ENCODE assay signal across 17 cellular contexts in the genomic region with DNA sequence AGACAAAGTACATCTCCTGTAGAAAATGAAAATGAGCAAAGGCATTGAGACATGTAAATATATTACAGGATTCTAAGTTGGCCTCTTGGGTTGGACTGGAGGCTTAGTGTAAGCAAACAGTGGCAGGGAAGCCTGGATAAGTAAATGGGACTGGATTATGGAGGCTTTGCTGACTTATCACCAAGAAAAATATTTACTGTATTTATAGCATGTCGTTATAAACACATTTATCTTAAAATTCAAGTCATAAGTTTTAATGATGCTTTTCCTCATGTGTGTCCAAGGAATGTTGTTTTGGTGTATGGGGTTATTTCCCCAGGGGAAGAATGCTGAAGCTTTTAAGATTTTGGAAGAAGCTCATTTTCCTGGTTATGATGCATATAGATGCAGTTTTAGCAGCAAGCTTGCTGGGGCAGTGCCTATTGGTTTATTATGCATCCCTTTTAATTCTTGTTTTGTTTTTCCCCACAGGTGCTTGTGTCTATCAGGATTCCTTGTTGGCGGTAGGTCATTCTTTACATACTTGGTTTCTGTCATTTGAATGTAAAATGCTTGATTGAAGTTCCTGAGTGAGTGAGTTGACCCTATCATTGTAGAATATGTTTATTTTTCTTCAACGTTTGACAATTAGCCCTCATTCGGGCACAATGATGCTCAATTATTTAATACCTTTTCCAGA. TPM values are rescaled to one million over a fixed set of nuclear protein-coding genes. Genes with fewer than 3 reads are reported as not detected.
DNase-seq lines count a peak whose midpoint lies in the region; FAIRE-seq and TF ChIP-seq lines count a peak whose summit lies in the region.
"Had no signal": no experiment of that assay in that cellular context is flagged by ENCODE, and none has a peak within 500 bp of the region (broad histone marks: within the 10 kb centered on the region; RNA-seq: fewer than 3 reads in every experiment).

No MANE protein-coding gene starts in this region.

- H3T11ph ChIP-seq in H9 (ENCODE audit: low read length) = no peak overlapping the region

- H3K9ac ChIP-seq in H9 (ENCODE audit: extremely low read depth, insufficient read length, low read length) (no peak overlapping the region), HUES64 (ENCODE audit: low read depth, low read length) (no peak overlapping the region; the same call in 1 of the 2 replicates), H1 (replicated peaks in 1 of 4; ENCODE audit: extremely low read depth in 1 of 4, low read depth in 3 of 4, low read length in 3 of 4) (no peak overlapping the region)

- H3K23me2 ChIP-seq in H9 (ENCODE audit: insufficient read length, low read depth, low read length, poor library complexity, severe bottlenecking) (no peaks in the 10 kb centered on the region), H1 (ENCODE audit: low read depth, low read length) (no peaks in the 10 kb centered on the region)

- H3K27me3 ChIP-seq in H9 (ENCODE audit: insufficient read depth, low read length) (no peaks in the 10 kb centered on the region), HUES64 (ENCODE audit: insufficient read depth, low read length) (no peaks in the 10 kb centered on the region), H1 (replicated peaks in 1 of 4; ENCODE audit: control insufficient read depth in 3 of 4, extremely low read depth in 1 of 4, insufficient read depth in 3 of 4, low read length in 3 of 4) (no peaks in the 10 kb centered on the region), Peyer's patch (no peaks in the 10 kb centered on the region)
- H3K27me3 ChIP-seq: BE2C had no signal

- no peak overlapping the region for H3K4ac ChIP-seq in H9 (ENCODE audit: low read depth, low read length)
- H3K4ac ChIP-seq in H1 (replicated peaks; ENCODE audit: insufficient read length, low read depth, low read length) = no peak overlapping the region

- no peak overlapping the region for H2AFZ ChIP-seq in H9 (ENCODE audit: low read length)
- H2AFZ ChIP-seq in H1 (ENCODE audit: low read length) = no peak overlapping the region

- WGBS in H9 (ENCODE audit: extremely low coverage, insufficient read length, low lambda C conversion rate) = no CpG with 5 or more reads among the region's 4 CpGs
- 20% methylated on average over 1 of the region's 4 CpGs for WGBS in HUES64
- WGBS in H1 (ENCODE audit: extremely low coverage in 1 of 2, insufficient coverage in 1 of 2, insufficient read length in 1 of 2, insufficient replicate concordance in 2 of 2, low coverage in 1 of 2, low lambda C conversion rate in 2 of 2, missing lambda C conversion rate in 1 of 2), 2 experiments = 7% methylated on average over 4 of the region's 4 CpGs; no CpG with 5 or more reads in 1 of the 2 experiments

- no peak for TF ChIP-seq CTCF in H9 (conservative IDR thresholded peaks at IDR 0.05)
- TF ChIP-seq CTCF in H1 (IDR thresholded peaks at IDR 0.05; ENCODE audit: control extremely low read depth in 1 of 3, insufficient read depth in 1 of 3, low read depth in 1 of 3, low read length in 3 of 3) = no peak
- TF ChIP-seq CTCF in nephron (IDR thresholded peaks at IDR 0.05; ENCODE audit: unreplicated experiment in 3 of 3) = no peak
- TF ChIP-seq CTCF in Peyer's patch (IDR thresholded peaks at IDR 0.05) = no peak
- TF ChIP-seq CTCF in chondrocyte (IDR thresholded peaks at IDR 0.05) = no peak

- H3K27me3 Mint-ChIP-seq in H9 (ENCODE audit: low read depth) = no peaks in the 10 kb centered on the region
- no peaks in the 10 kb centered on the region for H3K27me3 Mint-ChIP-seq in nephron (ENCODE audit: low read depth)
- H3K27me3 Mint-ChIP-seq in chondrocyte (ENCODE audit: low read depth) = peaks cover 2% of the 10 kb centered on the region

- H3K23ac ChIP-seq in H9 (ENCODE audit: insufficient read length, low read depth, low read length) (no peak overlapping the region), H1 (ENCODE audit: insufficient read length) (no peak overlapping the region)

- POLR2A ChIA-PET in H1 (lab: Charles Lee; ENCODE audit: partially characterized antibody) = interaction anchor here (0.8 to 1.4 kb wide), 4 partner anchors 9 to 27 kb away, joined by 3 to 4 read pairs (median 3); no protein-coding TSS in a partner anchor

- H4K91ac ChIP-seq in H9 (ENCODE audit: insufficient read length, low read depth, low read length) (no peak overlapping the region), H1 (replicated peaks; ENCODE audit: insufficient read length, low read length) (no peak overlapping the region)

- TF ChIP-seq EP300 in H1 (IDR thresholded peaks at IDR 0.05; ENCODE audit: borderline replicate concordance in 1 of 2, low read depth in 2 of 2, low read length in 2 of 2) = no peak; a peak in 1 of 3 replicates

- H3K9me3 Mint-ChIP-seq in H9 (no peaks in the 10 kb centered on the region), nephron (no peaks in the 10 kb centered on the region), chondrocyte (ENCODE audit: low read depth) (no peaks in the 10 kb centered on the region)
- H3K9me3 Mint-ChIP-seq: IgD-negative memory B cell had no signal

- no peak overlapping the region for H3K4me2 ChIP-seq in H9 (ENCODE audit: insufficient read depth, insufficient read length, low read length)
- peak overlapping the region; percentile 47 to 51 for H3K4me2 ChIP-seq in H1 (ENCODE audit: insufficient read depth in 1 of 2, low read depth in 2 of 2, low read length in 2 of 2)

- H3K36me3 Mint-ChIP-seq in H9 (ENCODE audit: insufficient read depth in 1 of 3, low read depth in 3 of 3) (peaks cover 22 to 28% (median 27%) of the 10 kb centered on the region in 3 experiments), nephron (ENCODE audit: low read depth) (peaks cover 25% of the 10 kb centered on the region), chondrocyte (ENCODE audit: low read depth) (peaks cover 1% of the 10 kb centered on the region)
- H3K36me3 Mint-ChIP-seq: CD4-positive, alpha-beta memory T cell had no signal

- H3K4me1 ChIP-seq in H9 (ENCODE audit: insufficient read depth, low read length) (peaks cover 2% of the 10 kb centered on the region; the same call in 1 of the 2 replicates), HUES64 (ENCODE audit: insufficient read depth, low read length) (peaks cover 32% of the 10 kb centered on the region), H1 (replicated peaks in 1 of 4; ENCODE audit: control insufficient read depth in 3 of 4, insufficient read depth in 4 of 4, low read length in 3 of 4) (peaks cover 4 to 33% (median 15%) of the 10 kb centered on the region in 4 experiments; a peak in 6 of 7 replicates), Peyer's patch (no peaks in the 10 kb centered on the region)

- H4K5ac ChIP-seq in H9 (ENCODE audit: insufficient read length, low read depth, low read length) = no peak overlapping the region
- H4K5ac ChIP-seq in H1 (ENCODE audit: insufficient read length, low read depth, low read length) = no peak overlapping the region

- H2AK5ac ChIP-seq in H9 (ENCODE audit: insufficient read length, low read length) (no peak overlapping the region), H1 (ENCODE audit: low read depth, low read length) (no peak overlapping the region)

- H3K9me3 ChIP-seq in H9 (ENCODE audit: control insufficient read depth, low read depth, low read length) (no peaks in the 10 kb centered on the region), HUES64 (ENCODE audit: insufficient read depth, low read depth, low read length) (no peaks in the 10 kb centered on the region), H1 (ENCODE audit: insufficient read depth in 2 of 2, low read depth in 1 of 2, low read length in 1 of 2) (no peaks in the 10 kb centered on the region), Peyer's patch (no peaks in the 10 kb centered on the region)
- H3K9me3 ChIP-seq: BE2C had no signal

- H2BK20ac ChIP-seq in H9 (ENCODE audit: low read depth, low read length, poor library complexity, severe bottlenecking) (no peak overlapping the region), H1 (ENCODE audit: low read length) (no peak overlapping the region)

- no peak overlapping the region for H4K8ac ChIP-seq in H9 (replicated peaks; ENCODE audit: insufficient read length, low read depth, low read length)
- no peak overlapping the region for H4K8ac ChIP-seq in H1 (ENCODE audit: extremely low read depth, insufficient read depth, low read length)

- H4K20me1 ChIP-seq in H9 (ENCODE audit: control insufficient read depth, insufficient read depth, insufficient read length) (no peaks in the 10 kb centered on the region), H1 (replicated peaks in 1 of 2; ENCODE audit: control insufficient read depth in 1 of 2, insufficient read depth in 2 of 2, low read length in 2 of 2) (peaks cover 2 to 6% of the 10 kb centered on the region in 2 experiments)

- no peak for TF ChIP-seq POLR2A in H1 (IDR thresholded peaks at IDR 0.05; ENCODE audit: control extremely low read depth in 1 of 2, low read depth in 2 of 2, low read length in 2 of 2)
- no peak for TF ChIP-seq POLR2A in Peyer's patch (IDR thresholded peaks at IDR 0.05)

- no peak overlapping the region for H3K56ac ChIP-seq in H9 (ENCODE audit: insufficient read length, low read depth, low read length)
- H3K56ac ChIP-seq in H1 (replicated peaks; ENCODE audit: insufficient read length, low read depth, low read length) = no peak overlapping the region

- H3K14ac ChIP-seq in H9 (ENCODE audit: insufficient read depth, low read length) (no peak overlapping the region), H1 (ENCODE audit: insufficient read length) (no peak overlapping the region)

- peaks cover 21% of the 10 kb centered on the region for H3K36me3 ChIP-seq in HUES64 (ENCODE audit: insufficient read depth, low read length)
- H3K36me3 ChIP-seq in H1 (ENCODE audit: control insufficient read depth in 2 of 4, insufficient read depth in 4 of 4, low read length in 3 of 4) = peaks cover 0 to 31% (median 10%) of the 10 kb centered on the region in 4 experiments; a peak in 2 of 8 replicates
- H3K36me3 ChIP-seq in Peyer's patch = no peaks in the 10 kb centered on the region

- H2BK12ac ChIP-seq in H9 (ENCODE audit: insufficient read length, low read depth, low read length) (no peak overlapping the region), H1 (ENCODE audit: low read depth, low read length) (no peak overlapping the region)

- peaks cover 22% of the 10 kb centered on the region; the same call in 1 of the 2 replicates for H3K79me2 ChIP-seq in H9 (ENCODE audit: insufficient read depth, low read length)
- H3K79me2 ChIP-seq in H1 (ENCODE audit: control insufficient read depth in 1 of 2, insufficient read depth in 2 of 2, low read length in 2 of 2) = peaks cover 18 to 97% of the 10 kb centered on the region in 2 experiments; a peak in 3 of 4 replicates

- H3K4me3 ChIP-seq in HUES64 (ENCODE audit: low read length) (no peak overlapping the region), H1 (ENCODE audit: extremely low read depth in 1 of 4, insufficient read depth in 2 of 4, low read depth in 3 of 4, low read length in 4 of 4) (peak overlapping the region in 1 of 4 experiments; percentile 42; a peak in 2 of 8 replicates), Peyer's patch (no peak overlapping the region)

- peak; percentile 73 for FAIRE-seq in H1 (lab: Jason Lieb, UNC)
- FAIRE-seq: D721Med had no signal

- H2BK15ac ChIP-seq in H9 (ENCODE audit: low read depth, low read length) = no peak overlapping the region
- no peak overlapping the region for H2BK15ac ChIP-seq in H1 (ENCODE audit: low read length)

- H3K27ac Mint-ChIP-seq in H9 (peak overlapping the region; percentile 59 to 99 (median 96); a peak in 6 of 7 replicates), nephron (peak overlapping the region; percentile 20 to 47 (median 34)), chondrocyte (ENCODE audit: unreplicated experiment) (no peak overlapping the region)

- DNase-seq in H9 (no peak), H1 (ENCODE audit: low read depth in 1 of 2, low spot score in 2 of 2) (no peak), Peyer's patch (no peak), chondrocyte (ENCODE audit: low spot score) (no peak), NCI-H1092 treated with DMSO at 0.1 percent for 48 hours (lab: John Stamatoyannopoulos, UW) (no peak)
- DNase-seq: BE2C; CD4-positive, alpha-beta memory T cell; DMS79 treated with DMSO at 0.1 percent for 48 hours; GDM1; GOT3; NCI-H1694 treated with DMSO at 0.1 percent for 48 hours; NK-92 treated with Interleukin-12 subunit alpha and Interleukin-12 subunit beta, amount 100 ng/mL, for 24 hours; OCI-M1 had no signal

- H3K79me1 ChIP-seq in H9 (ENCODE audit: insufficient read depth, low read depth, low read length, poor library complexity, severe bottlenecking) (peaks cover under 1% of the 10 kb centered on the region), H1 (ENCODE audit: low read depth, low read length) (peaks cover 3% of the 10 kb centered on the region; the same call in 1 of the 2 replicates)

- no peak overlapping the region for H2BK120ac ChIP-seq in H9 (ENCODE audit: low read depth, low read length, poor library complexity, severe bottlenecking)
- H2BK120ac ChIP-seq in H1 (replicated peaks; ENCODE audit: low read depth, low read length) = peak overlapping the region; percentile 81

- H3K4me1 Mint-ChIP-seq in H9 (peaks cover 49 to 59% of the 10 kb centered on the region in 2 experiments), nephron (peaks cover 46% of the 10 kb centered on the region), chondrocyte (ENCODE audit: low read depth) (peaks cover 2% of the 10 kb centered on the region)
- H3K4me1 Mint-ChIP-seq: CD4-positive, alpha-beta memory T cell; IgD-negative memory B cell had no signal

- H2BK5ac ChIP-seq in H9 (ENCODE audit: insufficient read length, low read length) = no peak overlapping the region
- H2BK5ac ChIP-seq in H1 (ENCODE audit: low read depth, low read length) = no peak overlapping the region; the same call in 1 of the 2 replicates

- no peak overlapping the region for H3K18ac ChIP-seq in H9 (ENCODE audit: insufficient read length, low read depth, low read length)
- peak overlapping the region; percentile 42; the same call in 1 of the 2 replicates for H3K18ac ChIP-seq in H1 (ENCODE audit: extremely low read depth, low read length)

- TF ChIP-seq RAD21 in H1 (IDR thresholded peaks at IDR 0.05 in 1 of 2, conservative IDR thresholded peaks at IDR 0.05 in 1 of 2; ENCODE audit: low read depth in 2 of 2, low read length in 2 of 2) = no peak

- H3K4me3 Mint-ChIP-seq in H9 (peak overlapping the region in 1 of 2 experiments; percentile 6; a peak in 1 of 5 replicates), nephron (no peak overlapping the region), chondrocyte (ENCODE audit: unreplicated experiment) (no peak overlapping the region)
- H3K4me3 Mint-ChIP-seq: CD4-positive, alpha-beta memory T cell; IgD-negative memory B cell had no signal

- H3K27ac ChIP-seq in H9 (ENCODE audit: insufficient read length, low read depth, low read length) (no peak overlapping the region), HUES64 (ENCODE audit: low read depth, low read length) (peak overlapping the region; percentile 70), H1 (ENCODE audit: low read depth, low read length) (peak overlapping the region; percentile 17; the same call in 1 of the 2 replicates), Peyer's patch (no peak overlapping the region)

- CTCF ChIA-PET in H1 (lab: Charles Lee; ENCODE audit: partially characterized antibody) = interaction anchor here (1.1 kb wide), 1 partner anchor 10 kb away, joined by 4 read pairs; no protein-coding TSS in a partner anchor

RNA-seq across cellular contexts. Expression of gene FRAS1, which starts 8.5 kb away (rescaled TPM):
- 50.3 and 58.5 TPM in 2 replicates for total RNA-seq in H9 (2021)
- polyA plus RNA-seq in HUES64 (2013, experiment 1 of 2) = 17.5 TPM
- 18.6 TPM for polyA plus RNA-seq in HUES64 (2013, experiment 2 of 2)
- total RNA-seq in H1 (2021; fragmentation: NEBNext Ultra II Directional; extraction: Animal tissue kit (Norgen Biotek cat#: 25700)) = 106 and 109 TPM in 2 replicates
- polyA plus RNA-seq in H1 (2011; rRNA removed) = 38.5 and 47.6 TPM in 2 replicates
- polyA plus RNA-seq in H1 (2011; cell fraction: cytosol; rRNA removed) = 38.7 TPM
- 120 TPM for polyA plus RNA-seq in H1 (2011; cell fraction: nucleus; rRNA removed)
- 38.3 to 50.2 TPM (median 48.8 TPM) in 4 replicates for polyA plus RNA-seq in H1 (2012, experiment 1 of 2)
- 6.8 TPM for polyA plus RNA-seq in H1 (2012, experiment 2 of 2)
- polyA plus RNA-seq in H1 (2013, experiment 1 of 2) = 44.5 TPM
- polyA plus RNA-seq in H1 (2013, experiment 2 of 2) = 29.1 TPM
- 256 and 314 TPM in 2 replicates for polyA minus RNA-seq in H1 (2011; rRNA and poly(A)+ RNA removed)
- 130 TPM for polyA minus RNA-seq in H1 (2011; cell fraction: cytosol; rRNA and poly(A)+ RNA removed)
- polyA minus RNA-seq in H1 (2011; cell fraction: nucleus; rRNA and poly(A)+ RNA removed) = 471 TPM
- 1 to 10 TPM; 3.2 to 4.1 (median 3.4) TPM for total RNA-seq in Peyer's patch
- total RNA-seq in chondrocyte = 6.8 to 18.9 TPM (median 18.0 TPM) in 3 replicates
- total RNA-seq: CD4-positive, alpha-beta memory T cell had no signal
- polyA plus RNA-seq: CD4-positive, alpha-beta memory T cell; IgD-negative memory B cell had no signal

Comparison
In these comparisons a context has a peak if more than half of its experiments do, and no peak if none do; other contexts are left out.
1. H3K27ac ChIP-seq: peak in HUES64 (single experiment) and H1 (single experiment); none in H9 (single experiment) and Peyer's patch (0 of 4).